Comparison of ENCODE assay signal across 28 cellular contexts in genomic region chr2:45731146-45731545, GRCh38.
DNase-seq lines count a peak whose midpoint lies in the region; ATAC-seq and TF ChIP-seq lines count a peak whose summit lies in the region.
"Had no signal": no experiment of that assay in that cellular context is flagged by ENCODE, and none has a peak within 500 bp of the region (broad histone marks: within the 10 kb centered on the region; RNA-seq: fewer than 3 reads in every experiment).

No MANE protein-coding gene starts in this region.

- DNase-seq in A172 (ENCODE audit: low spot score) (peak; percentile 30), EH (ENCODE audit: low read depth) (peak; percentile 12), MV-4-11 (lab: John Stamatoyannopoulos, UW) (peak; percentile 47), glomerular visceral epithelial cell (ENCODE audit: extremely low spot score) (peak; percentile 52), UCSD-AML1 (lab: John Stamatoyannopoulos, UW; ENCODE audit: unreplicated experiment) (no peak), GM20000 (ENCODE audit: low spot score) (no peak), AG08395 (ENCODE audit: low spot score) (no peak)
- DNase-seq: ACHN; activated CD4-positive, alpha-beta T cell treated with anti-CD3 and anti-CD28 coated beads, Interleukin-2, amount 10 ng/mL, durations not matched to agents 7 days and 5 days; activated gamma-delta T cell treated with Interleukin-2 at 50 U/mL for 16 hours; activated T-cell treated with anti-CD3 and anti-CD28 coated beads, Interleukin-2, amount 50 U/mL, for 24 hours; Calu3; central memory CD4-positive, alpha-beta T cell; EL; GM23248; hypothalamus; immature natural killer cell; mesenchymal stem cell; NCI-H1417 treated with DMSO at 0.1 percent for 48 hours; NCI-H2081 treated with DMSO at 0.1 percent for 48 hours; NCI-H774; PC-9; SIG-M5; stimulated activated naive CD8-positive, alpha-beta T cell treated with anti-CD3 and anti-CD28 coated beads, Interleukin-15, amount 100 ng/mL, for 72 hours; SW 1271; T-helper 9 cell had no signal

- no peak for TF ChIP-seq CTCF in GM20000 (IDR thresholded peaks at IDR 0.05; ENCODE audit: extremely low read depth, missing control alignments)

- no peak for ATAC-seq in HG03175 (IDR thresholded peaks at IDR 0.05; ENCODE audit: unreplicated experiment)
- ATAC-seq: gastroesophageal sphincter; stimulated activated naive CD8-positive, alpha-beta T cell treated with anti-CD3 and anti-CD28 coated beads, Interleukin-15, amount 100 ng/mL, for 72 hours had no signal

Comparison
In these comparisons a context has a peak if more than half of its experiments do, and no peak if none do; other contexts are left out.
1. DNase-seq: peak in A172 (single experiment), EH (single experiment), MV-4-11 (single experiment) and glomerular visceral epithelial cell (single experiment); none in UCSD-AML1 (single experiment), GM20000 (single experiment) and AG08395 (single experiment).